In the genomic region with DNA sequence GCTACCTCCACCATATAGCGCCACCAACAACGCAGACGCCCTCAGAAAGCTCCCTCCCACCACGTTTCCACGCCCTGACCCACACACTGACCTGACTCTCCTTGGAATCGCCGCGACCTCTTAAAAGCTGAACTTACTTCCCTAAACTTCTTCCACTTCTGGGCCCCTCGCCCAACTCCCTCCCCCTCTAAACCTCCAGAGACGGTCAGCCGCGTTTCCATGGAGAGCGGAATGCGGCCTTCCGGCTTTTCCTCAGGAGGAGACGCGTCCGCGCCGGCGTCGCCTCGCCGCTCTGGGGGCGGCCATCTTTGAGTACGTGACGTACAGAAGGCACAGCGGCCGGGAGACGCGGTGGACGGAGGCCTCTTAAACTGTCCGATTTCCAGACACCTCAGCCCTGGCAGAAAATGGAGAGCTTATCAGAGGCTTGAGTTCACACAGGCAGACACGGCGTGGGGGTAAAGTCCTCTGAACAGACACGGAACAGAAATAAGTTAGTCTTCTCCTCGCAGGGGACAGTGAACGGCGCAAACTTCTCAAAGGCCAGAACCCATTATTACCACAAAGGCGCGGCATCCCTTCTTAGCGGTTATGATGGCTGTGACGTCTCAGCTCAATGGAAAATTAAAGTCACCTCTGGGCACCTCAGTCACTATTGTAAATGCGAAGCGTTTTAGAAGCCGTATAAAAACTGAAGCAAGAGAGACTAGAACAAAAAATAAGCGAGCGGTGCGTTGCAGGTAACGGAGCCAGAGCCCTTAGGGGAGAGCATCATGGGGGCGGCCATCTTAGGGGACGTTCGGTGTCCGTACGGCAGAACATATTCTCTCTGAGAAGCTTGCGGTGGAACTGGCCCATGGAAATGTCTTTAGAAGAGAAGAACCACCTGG, we compare ENCODE assay signal across 1 cellular context.
A peak's percentile ranks its signal among the peaks of the same experiment; 100 is the strongest.
TF ChIP-seq lines count a peak whose summit lies in the region.

A gene (minus strand): TSS at position 235 of the 890 bp plus-strand sequence. CDS start 1,970 bp downstream, outside the sequence.

TF ChIP-seq in K562, 482 proteins besides CTCF, POLR2A, EP300 and RAD21 (continued from another document and continues in another):
- TF ChIP-seq KAT8 (IDR thresholded peaks at IDR 0.05; ENCODE audit: low read depth) = peak; percentile 55; the same call in 1 of the 2 replicates
- TF ChIP-seq MEF2D (tag; conservative IDR thresholded peaks at IDR 0.05; ENCODE audit: low read depth) = no peak
- no peak for TF ChIP-seq FIP1L1 (IDR thresholded peaks at IDR 0.05; ENCODE audit: low read depth, low read length, poor library complexity, severe bottlenecking)
- 0 out of 2 replicates have a peak, but pooled peaks have one; percentile 8 for TF ChIP-seq FOXM1 (IDR thresholded peaks at IDR 0.05; ENCODE audit: low read depth)
- no peak for TF ChIP-seq FOXM1 (CRISPR knock-in tag; IDR thresholded peaks at IDR 0.05; ENCODE audit: low read depth)
- TF ChIP-seq, protein P1, sequence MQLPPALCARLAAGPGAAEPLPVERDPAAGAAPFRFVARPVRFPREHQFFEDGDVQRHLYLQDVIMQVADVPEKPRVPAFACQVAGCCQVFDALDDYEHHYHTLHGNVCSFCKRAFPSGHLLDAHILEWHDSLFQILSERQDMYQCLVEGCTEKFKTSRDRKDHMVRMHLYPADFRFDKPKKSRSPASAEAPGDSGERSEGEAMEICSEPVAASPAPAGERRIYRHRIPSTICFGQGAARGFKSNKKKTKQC (CRISPR knock-in tag; IDR thresholded peaks at IDR 0.05) = peak; percentile 57; the same call in 1 of the 2 replicates
- peak; percentile 14; the same call in 1 of the 2 replicates for TF ChIP-seq SMARCA4 (IDR thresholded peaks at IDR 0.05)
- no peak for TF ChIP-seq RFX5 (IDR thresholded peaks at IDR 0.05; ENCODE audit: low read depth, low read length)
- TF ChIP-seq, protein P2, sequence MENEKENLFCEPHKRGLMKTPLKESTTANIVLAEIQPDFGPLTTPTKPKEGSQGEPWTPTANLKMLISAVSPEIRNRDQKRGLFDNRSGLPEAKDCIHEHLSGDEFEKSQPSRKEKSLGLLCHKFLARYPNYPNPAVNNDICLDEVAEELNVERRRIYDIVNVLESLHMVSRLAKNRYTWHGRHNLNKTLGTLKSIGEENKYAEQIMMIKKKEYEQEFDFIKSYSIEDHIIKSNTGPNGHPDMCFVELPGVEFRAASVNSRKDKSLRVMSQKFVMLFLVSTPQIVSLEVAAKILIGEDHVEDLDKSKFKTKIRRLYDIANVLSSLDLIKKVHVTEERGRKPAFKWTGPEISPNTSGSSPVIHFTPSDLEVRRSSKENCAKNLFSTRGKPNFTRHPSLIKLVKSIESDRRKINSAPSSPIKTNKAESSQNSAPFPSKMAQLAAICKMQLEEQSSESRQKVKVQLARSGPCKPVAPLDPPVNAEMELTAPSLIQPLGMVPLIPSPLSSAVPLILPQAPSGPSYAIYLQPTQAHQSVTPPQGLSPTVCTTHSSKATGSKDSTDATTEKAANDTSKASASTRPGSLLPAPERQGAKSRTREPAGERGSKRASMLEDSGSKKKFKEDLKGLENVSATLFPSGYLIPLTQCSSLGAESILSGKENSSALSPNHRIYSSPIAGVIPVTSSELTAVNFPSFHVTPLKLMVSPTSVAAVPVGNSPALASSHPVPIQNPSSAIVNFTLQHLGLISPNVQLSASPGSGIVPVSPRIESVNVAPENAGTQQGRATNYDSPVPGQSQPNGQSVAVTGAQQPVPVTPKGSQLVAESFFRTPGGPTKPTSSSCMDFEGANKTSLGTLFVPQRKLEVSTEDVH (IDR thresholded peaks at IDR 0.05; ENCODE audit: low read depth, partially characterized antibody) = peak; percentile 63
- no peak for TF ChIP-seq ZNF41 (CRISPR knock-in tag; conservative IDR thresholded peaks at IDR 0.05)
- peak; percentile 60 for TF ChIP-seq RBM22 (IDR thresholded peaks at IDR 0.05; ENCODE audit: low read depth, low read length, poor library complexity, severe bottlenecking)
- TF ChIP-seq ZNF75A (CRISPR knock-in tag; IDR thresholded peaks at IDR 0.05) = 0 out of 2 replicates have a peak, but pooled peaks have one; percentile 6
- TF ChIP-seq SMAD2 (IDR thresholded peaks at IDR 0.05; ENCODE audit: low read depth, low read length) = no peak
- TF ChIP-seq BRCA1 (IDR thresholded peaks at IDR 0.05) = no peak
- TF ChIP-seq BRCA1 (CRISPR knock-in tag; IDR thresholded peaks at IDR 0.05) = no peak
- peak; percentile 97 to 100 (median 99) for TF ChIP-seq YY1 (IDR thresholded peaks at IDR 0.05; ENCODE audit: borderline replicate concordance in 1 of 3, control insufficient read depth in 1 of 3, extremely low read depth in 1 of 3, insufficient read depth in 3 of 3, insufficient read length in 1 of 3, insufficient replicate concordance in 2 of 3, low read depth in 1 of 3, low read length in 2 of 3)
- TF ChIP-seq KLF10 (CRISPR knock-in tag; IDR thresholded peaks at IDR 0.05) = no peak
- TF ChIP-seq, protein P3, sequence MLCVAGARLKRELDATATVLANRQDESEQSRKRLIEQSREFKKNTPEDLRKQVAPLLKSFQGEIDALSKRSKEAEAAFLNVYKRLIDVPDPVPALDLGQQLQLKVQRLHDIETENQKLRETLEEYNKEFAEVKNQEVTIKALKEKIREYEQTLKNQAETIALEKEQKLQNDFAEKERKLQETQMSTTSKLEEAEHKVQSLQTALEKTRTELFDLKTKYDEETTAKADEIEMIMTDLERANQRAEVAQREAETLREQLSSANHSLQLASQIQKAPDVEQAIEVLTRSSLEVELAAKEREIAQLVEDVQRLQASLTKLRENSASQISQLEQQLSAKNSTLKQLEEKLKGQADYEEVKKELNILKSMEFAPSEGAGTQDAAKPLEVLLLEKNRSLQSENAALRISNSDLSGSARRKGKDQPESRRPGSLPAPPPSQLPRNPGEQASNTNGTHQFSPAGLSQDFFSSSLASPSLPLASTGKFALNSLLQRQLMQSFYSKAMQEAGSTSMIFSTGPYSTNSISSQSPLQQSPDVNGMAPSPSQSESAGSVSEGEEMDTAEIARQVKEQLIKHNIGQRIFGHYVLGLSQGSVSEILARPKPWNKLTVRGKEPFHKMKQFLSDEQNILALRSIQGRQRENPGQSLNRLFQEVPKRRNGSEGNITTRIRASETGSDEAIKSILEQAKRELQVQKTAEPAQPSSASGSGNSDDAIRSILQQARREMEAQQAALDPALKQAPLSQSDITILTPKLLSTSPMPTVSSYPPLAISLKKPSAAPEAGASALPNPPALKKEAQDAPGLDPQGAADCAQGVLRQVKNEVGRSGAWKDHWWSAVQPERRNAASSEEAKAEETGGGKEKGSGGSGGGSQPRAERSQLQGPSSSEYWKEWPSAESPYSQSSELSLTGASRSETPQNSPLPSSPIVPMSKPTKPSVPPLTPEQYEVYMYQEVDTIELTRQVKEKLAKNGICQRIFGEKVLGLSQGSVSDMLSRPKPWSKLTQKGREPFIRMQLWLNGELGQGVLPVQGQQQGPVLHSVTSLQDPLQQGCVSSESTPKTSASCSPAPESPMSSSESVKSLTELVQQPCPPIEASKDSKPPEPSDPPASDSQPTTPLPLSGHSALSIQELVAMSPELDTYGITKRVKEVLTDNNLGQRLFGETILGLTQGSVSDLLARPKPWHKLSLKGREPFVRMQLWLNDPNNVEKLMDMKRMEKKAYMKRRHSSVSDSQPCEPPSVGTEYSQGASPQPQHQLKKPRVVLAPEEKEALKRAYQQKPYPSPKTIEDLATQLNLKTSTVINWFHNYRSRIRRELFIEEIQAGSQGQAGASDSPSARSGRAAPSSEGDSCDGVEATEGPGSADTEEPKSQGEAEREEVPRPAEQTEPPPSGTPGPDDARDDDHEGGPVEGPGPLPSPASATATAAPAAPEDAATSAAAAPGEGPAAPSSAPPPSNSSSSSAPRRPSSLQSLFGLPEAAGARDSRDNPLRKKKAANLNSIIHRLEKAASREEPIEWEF (CRISPR knock-in tag; IDR thresholded peaks at IDR 0.05) = no peak
- no peak for TF ChIP-seq MECOM (CRISPR knock-in tag; IDR thresholded peaks at IDR 0.05)
- TF ChIP-seq ELF4 (CRISPR knock-in tag; IDR thresholded peaks at IDR 0.05) = peak; percentile 46; the same call in 1 of the 2 replicates
- no peak for TF ChIP-seq ZNF146 (CRISPR knock-in tag; IDR thresholded peaks at IDR 0.05; ENCODE audit: unreplicated experiment)
- no peak for TF ChIP-seq PYGO2 (tag; IDR thresholded peaks at IDR 0.05)
- TF ChIP-seq, protein P4, sequence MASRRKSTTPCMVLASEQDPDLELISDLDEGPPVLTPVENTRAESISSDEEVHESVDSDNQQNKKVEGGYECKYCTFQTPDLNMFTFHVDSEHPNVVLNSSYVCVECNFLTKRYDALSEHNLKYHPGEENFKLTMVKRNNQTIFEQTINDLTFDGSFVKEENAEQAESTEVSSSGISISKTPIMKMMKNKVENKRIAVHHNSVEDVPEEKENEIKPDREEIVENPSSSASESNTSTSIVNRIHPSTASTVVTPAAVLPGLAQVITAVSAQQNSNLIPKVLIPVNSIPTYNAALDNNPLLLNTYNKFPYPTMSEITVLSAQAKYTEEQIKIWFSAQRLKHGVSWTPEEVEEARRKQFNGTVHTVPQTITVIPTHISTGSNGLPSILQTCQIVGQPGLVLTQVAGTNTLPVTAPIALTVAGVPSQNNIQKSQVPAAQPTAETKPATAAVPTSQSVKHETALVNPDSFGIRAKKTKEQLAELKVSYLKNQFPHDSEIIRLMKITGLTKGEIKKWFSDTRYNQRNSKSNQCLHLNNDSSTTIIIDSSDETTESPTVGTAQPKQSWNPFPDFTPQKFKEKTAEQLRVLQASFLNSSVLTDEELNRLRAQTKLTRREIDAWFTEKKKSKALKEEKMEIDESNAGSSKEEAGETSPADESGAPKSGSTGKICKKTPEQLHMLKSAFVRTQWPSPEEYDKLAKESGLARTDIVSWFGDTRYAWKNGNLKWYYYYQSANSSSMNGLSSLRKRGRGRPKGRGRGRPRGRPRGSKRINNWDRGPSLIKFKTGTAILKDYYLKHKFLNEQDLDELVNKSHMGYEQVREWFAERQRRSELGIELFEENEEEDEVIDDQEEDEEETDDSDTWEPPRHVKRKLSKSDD (conservative IDR thresholded peaks at IDR 0.05; ENCODE audit: low read length) = no peak
- TF ChIP-seq, protein P5, sequence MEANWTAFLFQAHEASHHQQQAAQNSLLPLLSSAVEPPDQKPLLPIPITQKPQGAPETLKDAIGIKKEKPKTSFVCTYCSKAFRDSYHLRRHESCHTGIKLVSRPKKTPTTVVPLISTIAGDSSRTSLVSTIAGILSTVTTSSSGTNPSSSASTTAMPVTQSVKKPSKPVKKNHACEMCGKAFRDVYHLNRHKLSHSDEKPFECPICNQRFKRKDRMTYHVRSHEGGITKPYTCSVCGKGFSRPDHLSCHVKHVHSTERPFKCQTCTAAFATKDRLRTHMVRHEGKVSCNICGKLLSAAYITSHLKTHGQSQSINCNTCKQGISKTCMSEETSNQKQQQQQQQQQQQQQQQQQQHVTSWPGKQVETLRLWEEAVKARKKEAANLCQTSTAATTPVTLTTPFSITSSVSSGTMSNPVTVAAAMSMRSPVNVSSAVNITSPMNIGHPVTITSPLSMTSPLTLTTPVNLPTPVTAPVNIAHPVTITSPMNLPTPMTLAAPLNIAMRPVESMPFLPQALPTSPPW (CRISPR knock-in tag; IDR thresholded peaks at IDR 0.05) = peak; percentile 86
- no peak for TF ChIP-seq ZNF217 (CRISPR knock-in tag; IDR thresholded peaks at IDR 0.05)
- TF ChIP-seq CBX5 (IDR thresholded peaks at IDR 0.05; ENCODE audit: borderline replicate concordance, low read depth) = no peak
- TF ChIP-seq ZKSCAN1 (IDR thresholded peaks at IDR 0.05; ENCODE audit: low read depth, low read length) = peak; percentile 56; the same call in 1 of the 2 replicates
- no peak for TF ChIP-seq PTRF (tag; IDR thresholded peaks at IDR 0.05)
- peak; percentile 7 for TF ChIP-seq ZFP36 (IDR thresholded peaks at IDR 0.05; ENCODE audit: low read depth, low read length, partially characterized antibody)
- TF ChIP-seq, protein P6, sequence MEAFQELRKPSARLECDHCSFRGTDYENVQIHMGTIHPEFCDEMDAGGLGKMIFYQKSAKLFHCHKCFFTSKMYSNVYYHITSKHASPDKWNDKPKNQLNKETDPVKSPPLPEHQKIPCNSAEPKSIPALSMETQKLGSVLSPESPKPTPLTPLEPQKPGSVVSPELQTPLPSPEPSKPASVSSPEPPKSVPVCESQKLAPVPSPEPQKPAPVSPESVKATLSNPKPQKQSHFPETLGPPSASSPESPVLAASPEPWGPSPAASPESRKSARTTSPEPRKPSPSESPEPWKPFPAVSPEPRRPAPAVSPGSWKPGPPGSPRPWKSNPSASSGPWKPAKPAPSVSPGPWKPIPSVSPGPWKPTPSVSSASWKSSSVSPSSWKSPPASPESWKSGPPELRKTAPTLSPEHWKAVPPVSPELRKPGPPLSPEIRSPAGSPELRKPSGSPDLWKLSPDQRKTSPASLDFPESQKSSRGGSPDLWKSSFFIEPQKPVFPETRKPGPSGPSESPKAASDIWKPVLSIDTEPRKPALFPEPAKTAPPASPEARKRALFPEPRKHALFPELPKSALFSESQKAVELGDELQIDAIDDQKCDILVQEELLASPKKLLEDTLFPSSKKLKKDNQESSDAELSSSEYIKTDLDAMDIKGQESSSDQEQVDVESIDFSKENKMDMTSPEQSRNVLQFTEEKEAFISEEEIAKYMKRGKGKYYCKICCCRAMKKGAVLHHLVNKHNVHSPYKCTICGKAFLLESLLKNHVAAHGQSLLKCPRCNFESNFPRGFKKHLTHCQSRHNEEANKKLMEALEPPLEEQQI (IDR thresholded peaks at IDR 0.05) = no peak
- TF ChIP-seq TAL1 (IDR thresholded peaks at IDR 0.05) = no peak
- TF ChIP-seq, protein P7, sequence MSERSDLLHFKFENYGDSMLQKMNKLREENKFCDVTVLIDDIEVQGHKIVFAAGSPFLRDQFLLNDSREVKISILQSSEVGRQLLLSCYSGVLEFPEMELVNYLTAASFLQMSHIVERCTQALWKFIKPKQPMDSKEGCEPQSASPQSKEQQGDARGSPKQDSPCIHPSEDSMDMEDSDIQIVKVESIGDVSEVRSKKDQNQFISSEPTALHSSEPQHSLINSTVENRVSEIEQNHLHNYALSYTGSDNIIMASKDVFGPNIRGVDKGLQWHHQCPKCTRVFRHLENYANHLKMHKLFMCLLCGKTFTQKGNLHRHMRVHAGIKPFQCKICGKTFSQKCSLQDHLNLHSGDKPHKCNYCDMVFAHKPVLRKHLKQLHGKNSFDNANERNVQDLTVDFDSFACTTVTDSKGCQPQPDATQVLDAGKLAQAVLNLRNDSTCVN (CRISPR knock-in tag; IDR thresholded peaks at IDR 0.05) = no peak
- no peak for TF ChIP-seq ZNF253 (CRISPR knock-in tag; conservative IDR thresholded peaks at IDR 0.05)
- TF ChIP-seq, protein P8, sequence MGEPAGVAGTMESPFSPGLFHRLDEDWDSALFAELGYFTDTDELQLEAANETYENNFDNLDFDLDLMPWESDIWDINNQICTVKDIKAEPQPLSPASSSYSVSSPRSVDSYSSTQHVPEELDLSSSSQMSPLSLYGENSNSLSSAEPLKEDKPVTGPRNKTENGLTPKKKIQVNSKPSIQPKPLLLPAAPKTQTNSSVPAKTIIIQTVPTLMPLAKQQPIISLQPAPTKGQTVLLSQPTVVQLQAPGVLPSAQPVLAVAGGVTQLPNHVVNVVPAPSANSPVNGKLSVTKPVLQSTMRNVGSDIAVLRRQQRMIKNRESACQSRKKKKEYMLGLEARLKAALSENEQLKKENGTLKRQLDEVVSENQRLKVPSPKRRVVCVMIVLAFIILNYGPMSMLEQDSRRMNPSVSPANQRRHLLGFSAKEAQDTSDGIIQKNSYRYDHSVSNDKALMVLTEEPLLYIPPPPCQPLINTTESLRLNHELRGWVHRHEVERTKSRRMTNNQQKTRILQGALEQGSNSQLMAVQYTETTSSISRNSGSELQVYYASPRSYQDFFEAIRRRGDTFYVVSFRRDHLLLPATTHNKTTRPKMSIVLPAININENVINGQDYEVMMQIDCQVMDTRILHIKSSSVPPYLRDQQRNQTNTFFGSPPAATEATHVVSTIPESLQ (CRISPR knock-in tag; IDR thresholded peaks at IDR 0.05) = no peak
- TF ChIP-seq, protein P9, sequence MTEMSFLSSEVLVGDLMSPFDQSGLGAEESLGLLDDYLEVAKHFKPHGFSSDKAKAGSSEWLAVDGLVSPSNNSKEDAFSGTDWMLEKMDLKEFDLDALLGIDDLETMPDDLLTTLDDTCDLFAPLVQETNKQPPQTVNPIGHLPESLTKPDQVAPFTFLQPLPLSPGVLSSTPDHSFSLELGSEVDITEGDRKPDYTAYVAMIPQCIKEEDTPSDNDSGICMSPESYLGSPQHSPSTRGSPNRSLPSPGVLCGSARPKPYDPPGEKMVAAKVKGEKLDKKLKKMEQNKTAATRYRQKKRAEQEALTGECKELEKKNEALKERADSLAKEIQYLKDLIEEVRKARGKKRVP (CRISPR knock-in tag; IDR thresholded peaks at IDR 0.05) = no peak
